In the genomic region with DNA sequence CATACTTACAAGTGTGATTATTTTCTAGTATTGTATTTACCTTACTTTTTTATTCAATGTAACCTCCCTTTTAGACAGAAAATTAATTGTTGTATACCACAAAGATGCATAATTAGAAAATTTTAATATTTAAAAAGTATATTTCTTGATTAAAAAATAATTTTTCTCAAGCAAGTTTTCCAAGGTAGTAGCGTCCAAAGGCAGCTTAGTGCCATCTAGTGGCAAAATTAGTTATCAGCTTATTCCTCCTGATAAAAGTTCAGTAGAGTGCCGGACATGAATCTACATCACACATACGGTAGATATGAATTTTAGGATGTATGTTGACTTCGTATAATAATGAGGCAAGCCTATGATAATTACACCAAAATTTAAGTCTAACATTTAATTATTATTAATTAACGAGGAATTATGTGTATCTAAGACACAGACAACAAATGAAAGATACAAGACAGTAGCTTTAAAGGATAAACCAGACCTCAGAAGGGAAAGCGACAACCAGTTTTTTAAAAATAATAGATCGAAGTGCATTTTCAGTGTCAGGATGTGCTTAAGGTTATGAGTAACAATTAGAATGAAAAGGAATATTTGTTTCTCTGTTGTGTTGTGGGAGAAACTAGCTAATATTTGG, we compare ENCODE assay signal across 8 cellular contexts.
DNase-seq lines count a peak whose midpoint lies in the region; ATAC-seq and TF ChIP-seq lines count a peak whose summit lies in the region.

No MANE protein-coding gene starts in this region.

- no peak for TF ChIP-seq POLR2A in spleen (IDR thresholded peaks at IDR 0.05)

- H3K4me3 ChIP-seq in foreskin fibroblast (ENCODE audit: low read depth in 1 of 2, low read length in 2 of 2) (no peak overlapping the region), spleen (no peak overlapping the region)

- WGBS in spleen, 5 donors, result 19 to 25% (median 22%) methylated on average over 7 of the region's 7 CpGs

- no peak overlapping the region for H3K27ac ChIP-seq in spleen

- intact Hi-C loops in spleen (cut with DNase I; ENCODE audit: low total_unique reads), result no loop called here

- peak; percentile 57 for TF ChIP-seq CTCF in foreskin fibroblast (IDR thresholded peaks at IDR 0.05; ENCODE audit: low read depth, low read length)
- TF ChIP-seq CTCF in spleen (IDR thresholded peaks at IDR 0.05 in 8 of 11, conservative IDR thresholded peaks at IDR 0.05 in 3 of 11), result peak in 7 of 11 experiments; percentile 16 to 61 (median 50)

- H3K27me3 ChIP-seq in spleen (replicated peaks in 1 of 7), result no peaks in the 10 kb centered on the region

- no peaks in the 10 kb centered on the region for H3K9me3 ChIP-seq in spleen

- peak; percentile 77 for ATAC-seq in GM19395 (IDR thresholded peaks at IDR 0.05; ENCODE audit: unreplicated experiment)

- no peaks in the 10 kb centered on the region for H3K4me1 ChIP-seq in spleen

- no peaks in the 10 kb centered on the region for H3K36me3 ChIP-seq in spleen

- peak; percentile 29 for DNase-seq in D341Med (ENCODE audit: low spot score)
- DNase-seq in HuH-7.5 (ENCODE audit: low spot score), result peak; percentile 1
- DNase-seq in SK-N-DZ (ENCODE audit: low spot score), result peak; percentile 35
- peak; percentile 21 to 72 for DNase-seq in foreskin fibroblast
- DNase-seq in spleen, result no peak
- DNase-seq in stimulated activated CD4-positive, alpha-beta T cell treated with anti-CD3 and anti-CD28 coated beads, Interleukin-4, amount 100 ng/mL, for 4 hours, result no peak
- no peak for DNase-seq in activated CD8-positive, alpha-beta memory T cell treated with anti-CD3 and anti-CD28 coated beads, Interleukin-2, amount 50 U/mL, for 48 hours

Comparison
In these comparisons a context has a peak if more than half of its experiments do, and no peak if none do; other contexts are left out.
1. DNase-seq: peak in D341Med (single experiment), HuH-7.5 (single experiment), SK-N-DZ (single experiment) and foreskin fibroblast (2 of 2); none in spleen (single experiment), stimulated activated CD4-positive, alpha-beta T cell treated with anti-CD3 and anti-CD28 coated beads, Interleukin-4, amount 100 ng/mL, for 4 hours (0 of 2) and activated CD8-positive, alpha-beta memory T cell treated with anti-CD3 and anti-CD28 coated beads, Interleukin-2, amount 50 U/mL, for 48 hours (single experiment).